ENCODE assay signal across 12 cellular contexts in the genomic region with DNA sequence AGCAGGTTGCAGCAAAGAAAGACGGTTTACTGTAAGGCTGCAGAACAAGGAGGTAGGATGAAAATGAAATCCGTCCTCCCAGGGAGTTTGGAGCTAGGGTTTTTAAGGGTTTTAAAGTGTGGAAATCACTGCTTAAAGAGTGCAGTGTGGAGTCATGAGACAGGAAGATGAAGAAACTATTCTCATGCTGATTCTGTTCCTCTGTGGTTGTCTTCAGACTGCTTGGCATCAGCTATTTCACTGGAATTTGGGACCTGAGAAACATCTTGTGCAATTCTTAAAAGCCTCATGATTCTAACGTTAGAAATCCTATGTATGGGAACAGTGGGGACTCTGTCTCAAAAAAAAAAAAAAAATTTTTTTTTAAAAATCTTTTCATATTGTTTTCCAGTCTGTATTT. TPM values are rescaled to one million over a fixed set of nuclear protein-coding genes. Genes with fewer than 3 reads are reported as not detected.
DNase-seq lines count a peak whose midpoint lies in the region; ATAC-seq and TF ChIP-seq lines count a peak whose summit lies in the region.
"Had no signal": no experiment of that assay in that cellular context is flagged by ENCODE, and none has a peak within 500 bp of the region (broad histone marks: within the 10 kb centered on the region; RNA-seq: fewer than 3 reads in every experiment).

No MANE protein-coding gene starts in this region.

- H3K4me3 ChIP-seq in mesenchymal stem cell (ENCODE audit: insufficient read depth in 1 of 2, low read depth in 1 of 2, low read length in 2 of 2) (peak overlapping the region in 1 of 2 experiments; percentile 21), upper lobe of left lung (no peak overlapping the region)

- TF ChIP-seq POLR2A in upper lobe of left lung (IDR thresholded peaks at IDR 0.05), result peak in 1 of 4 donors; percentile 45

- no peak overlapping the region for H2AK5ac ChIP-seq in mesenchymal stem cell (ENCODE audit: low read length, severe bottlenecking)

- no peaks in the 10 kb centered on the region for H3K4me1 ChIP-seq in mesenchymal stem cell (ENCODE audit: control insufficient read depth, insufficient read depth, low read depth, low read length)
- peaks cover 18 to 57% (median 45%) of the 10 kb centered on the region in 4 donors for H3K4me1 ChIP-seq in upper lobe of left lung

- no peaks in the 10 kb centered on the region for H3K9me3 ChIP-seq in mesenchymal stem cell (ENCODE audit: control insufficient read depth, low read length)
- no peaks in the 10 kb centered on the region for H3K9me3 ChIP-seq in upper lobe of left lung

- H2BK5ac ChIP-seq in mesenchymal stem cell (ENCODE audit: low read depth, low read length, poor library complexity, severe bottlenecking), result no peak overlapping the region

- POLR2A ChIA-PET in activated CD4-positive, alpha-beta T cell treated with anti-CD3 and anti-CD28 coated beads for 36 hours (lab: Charles Lee), result no interaction called here

- H2AFZ ChIP-seq in mesenchymal stem cell (ENCODE audit: low read depth, low read length), result no peak overlapping the region

- peaks cover 1% of the 10 kb centered on the region for H3K9me3 Mint-ChIP-seq in activated CD4-positive, alpha-beta T cell treated with anti-CD3 and anti-CD28 coated beads for 36 hours (ENCODE audit: low read depth)

- H3K27me3 Mint-ChIP-seq in activated CD4-positive, alpha-beta T cell treated with anti-CD3 and anti-CD28 coated beads for 36 hours, result no peaks in the 10 kb centered on the region

- WGBS in mesenchymal stem cell, result 83% methylated on average over 2 of the region's 3 CpGs
- 40 to 41% methylated on average over 3 of the region's 3 CpGs for WGBS in upper lobe of left lung, 2 donors

- H3K9ac ChIP-seq in mesenchymal stem cell (ENCODE audit: low read length), result peak overlapping the region; percentile 79

- no peak for TF ChIP-seq CTCF in upper lobe of left lung (IDR thresholded peaks at IDR 0.05)

- H3K79me1 ChIP-seq in mesenchymal stem cell (replicated peaks; ENCODE audit: low read length, poor library complexity, severe bottlenecking), result peaks cover 13% of the 10 kb centered on the region

- H3K27ac ChIP-seq in caudate nucleus (ENCODE audit: low read depth, low read length) (peak overlapping the region; percentile 30), mesenchymal stem cell (ENCODE audit: low read length, poor library complexity, severe bottlenecking) (no peak overlapping the region), upper lobe of left lung (peak overlapping the region; percentile 69 to 80 (median 74))
- H3K27ac ChIP-seq: 22Rv1 had no signal

- no peak overlapping the region for H4K8ac ChIP-seq in mesenchymal stem cell (ENCODE audit: low read length)

- peaks cover 63% of the 10 kb centered on the region for H3K36me3 Mint-ChIP-seq in activated CD4-positive, alpha-beta T cell treated with anti-CD3 and anti-CD28 coated beads for 36 hours (ENCODE audit: low read depth)

- H2BK120ac ChIP-seq in mesenchymal stem cell (ENCODE audit: low read depth, low read length), result no peak overlapping the region

- no peak overlapping the region for H3K14ac ChIP-seq in mesenchymal stem cell (ENCODE audit: low read length in 2 of 2)

- H2BK15ac ChIP-seq in mesenchymal stem cell (ENCODE audit: low read depth, poor library complexity, severe bottlenecking), result no peak overlapping the region

- H3K27ac Mint-ChIP-seq in activated CD4-positive, alpha-beta T cell treated with anti-CD3 and anti-CD28 coated beads for 36 hours, result peak overlapping the region; percentile 15
- H3K27ac Mint-ChIP-seq: activated CD8-positive, alpha-beta T cell treated with anti-CD3 and anti-CD28 coated beads, Interleukin-2, amount 10 ng/mL, durations not matched to agents 7 days and 5 days had no signal

- H3K4ac ChIP-seq in mesenchymal stem cell (ENCODE audit: low read depth in 1 of 2, low read length in 2 of 2), result no peak overlapping the region

- CTCF ChIA-PET in activated CD4-positive, alpha-beta T cell treated with anti-CD3 and anti-CD28 coated beads for 36 hours (lab: Charles Lee), result no interaction called here

- no peak overlapping the region for H4K91ac ChIP-seq in mesenchymal stem cell (ENCODE audit: low read length)

- H3K4me1 Mint-ChIP-seq in activated CD4-positive, alpha-beta T cell treated with anti-CD3 and anti-CD28 coated beads for 36 hours, result peaks cover 38% of the 10 kb centered on the region

- no peak overlapping the region for H2BK12ac ChIP-seq in mesenchymal stem cell (ENCODE audit: low read length in 2 of 2)

- intact Hi-C loops in activated CD4-positive, alpha-beta T cell treated with anti-CD3 and anti-CD28 coated beads for 36 hours (cut with DNase I, micrococcal nuclease), result no loop called here

- H3K4me2 ChIP-seq in mesenchymal stem cell (ENCODE audit: low read length, poor library complexity, severe bottlenecking), result no peak overlapping the region

- ATAC-seq in activated CD4-positive, alpha-beta T cell treated with anti-CD3 and anti-CD28 coated beads for 36 hours, result no peak
- ATAC-seq in upper lobe of left lung (ENCODE audit: low FRiP score in 2 of 2), result peak in 1 of 2 donors; percentile 62
- ATAC-seq: activated CD8-positive, alpha-beta T cell treated with anti-CD3 and anti-CD28 coated beads, Interleukin-2, amount 10 ng/mL, durations not matched to agents 7 days and 5 days; SK-N-SH treated with all-trans-retinoic acid at 6 μM for 48 hours had no signal

- no peak overlapping the region for H3K23ac ChIP-seq in mesenchymal stem cell (ENCODE audit: low read length in 2 of 2)

- no peak for DNase-seq in activated CD4-positive, alpha-beta T cell treated with anti-CD3 and anti-CD28 coated beads for 36 hours
- no peak for DNase-seq in activated CD4-positive, alpha-beta T cell treated with anti-CD3 and anti-CD28 coated beads, Interleukin-2, amount 50 U/mL, for 4 hours
- DNase-seq in caudate nucleus (lab: John Stamatoyannopoulos, UW), result no peak
- peak; percentile 66 for DNase-seq in mesenchymal stem cell
- DNase-seq in upper lobe of left lung, result no peak
- DNase-seq in T-helper 9 cell, result no peak
- DNase-seq in activated CD8-positive, alpha-beta memory T cell treated with anti-CD3 and anti-CD28 coated beads for 24 hours, result no peak
- DNase-seq in NCI-H128 (lab: John Stamatoyannopoulos, UW; ENCODE audit: unreplicated experiment), result no peak
- DNase-seq: activated CD8-positive, alpha-beta T cell treated with anti-CD3 and anti-CD28 coated beads, Interleukin-2, amount 10 ng/mL, durations not matched to agents 7 days and 5 days; NCI-H226 had no signal

- peak in 1 of 4 donors; percentile 19 for TF ChIP-seq EP300 in upper lobe of left lung (IDR thresholded peaks at IDR 0.05)

- H3K4me3 Mint-ChIP-seq in activated CD4-positive, alpha-beta T cell treated with anti-CD3 and anti-CD28 coated beads for 36 hours, result no peak overlapping the region
- H3K4me3 Mint-ChIP-seq: activated CD8-positive, alpha-beta T cell treated with anti-CD3 and anti-CD28 coated beads, Interleukin-2, amount 10 ng/mL, durations not matched to agents 7 days and 5 days had no signal

- H3K36me3 ChIP-seq in mesenchymal stem cell (ENCODE audit: control insufficient read depth in 1 of 2, insufficient read depth in 2 of 2, low read depth in 1 of 2, low read length in 2 of 2) (peaks cover 0 to 17% of the 10 kb centered on the region in 2 experiments), upper lobe of left lung (peaks cover 0 to 11% (median 0%) of the 10 kb centered on the region in 4 donors)

- H3K18ac ChIP-seq in mesenchymal stem cell (ENCODE audit: low read depth in 1 of 2, low read length in 2 of 2), result no peak overlapping the region

- no peaks in the 10 kb centered on the region for H3K27me3 ChIP-seq in mesenchymal stem cell (ENCODE audit: control insufficient read depth in 1 of 2, insufficient read depth in 1 of 2, low read length in 2 of 2)
- no peaks in the 10 kb centered on the region for H3K27me3 ChIP-seq in upper lobe of left lung

RNA-seq across cellular contexts. Expression of gene ZNF331, which starts 11.4 kb away (rescaled TPM):
- 10 to 100 TPM; 24.3 to 29.7 TPM for total RNA-seq in activated CD4-positive, alpha-beta T cell treated with anti-CD3 and anti-CD28 coated beads for 36 hours
- polyA plus RNA-seq in mesenchymal stem cell (2013, experiment 1 of 2), result 3.8 TPM
- 3.5 TPM for polyA plus RNA-seq in mesenchymal stem cell (2013, experiment 2 of 2)
- total RNA-seq in upper lobe of left lung, result 10 to 100 TPM; 26.3 to 80.0 (median 47.1) TPM
